In genomic region chr1:23018661-23019093, GRCh38 we compare ENCODE assay signal across 9 cellular contexts. TPM values are rescaled to one million over a fixed set of nuclear protein-coding genes. Genes with fewer than 3 reads are reported as not detected.
DNase-seq lines count a peak whose midpoint lies in the region; ATAC-seq and TF ChIP-seq lines count a peak whose summit lies in the region.
"Had no signal": no experiment of that assay in that cellular context is flagged by ENCODE, and none has a peak within 500 bp of the region (broad histone marks: within the 10 kb centered on the region; RNA-seq: fewer than 3 reads in every experiment).

No MANE protein-coding gene starts in this region.

- TF ChIP-seq POLR2A in thyroid gland (IDR thresholded peaks at IDR 0.05): no peak

- H3K4me3 ChIP-seq in astrocyte of the cerebellum (ENCODE audit: low read depth, low read length): peak overlapping the region; percentile 66
- peak overlapping the region in 2 of 3 donors; percentile 27 to 99 for H3K4me3 ChIP-seq in thyroid gland (replicated peaks in 1 of 3)

- intact Hi-C loops in thyroid gland (cut with DNase I): no loop called here

- TF ChIP-seq CTCF in C4-2B (conservative IDR thresholded peaks at IDR 0.05) (no peak), astrocyte of the cerebellum (IDR thresholded peaks at IDR 0.05; ENCODE audit: low read depth, low read length, missing control alignments) (no peak), thyroid gland (IDR thresholded peaks at IDR 0.05) (no peak)

- no peaks in the 10 kb centered on the region for H3K36me3 ChIP-seq in thyroid gland

- no peaks in the 10 kb centered on the region for H3K9me3 ChIP-seq in thyroid gland

- 35 to 44% methylated on average over 10 of the region's 10 CpGs for WGBS in thyroid gland, 2 donors

- ATAC-seq in HG03439 (IDR thresholded peaks at IDR 0.05; ENCODE audit: unreplicated experiment): peak; percentile 5
- ATAC-seq in GM18868 (IDR thresholded peaks at IDR 0.05; ENCODE audit: unreplicated experiment): no peak
- no peak for ATAC-seq in HG02852 (IDR thresholded peaks at IDR 0.05; ENCODE audit: unreplicated experiment)

- peaks cover 5 to 16% of the 10 kb centered on the region in 2 donors for H3K4me1 ChIP-seq in thyroid gland

- peak overlapping the region; percentile 98 for H3K27ac ChIP-seq in C4-2B
- peak overlapping the region; percentile 28 to 96 (median 51) for H3K27ac ChIP-seq in thyroid gland

- no peak for DNase-seq in astrocyte of the cerebellum (ENCODE audit: low read depth)
- DNase-seq in left kidney (ENCODE audit: low read depth, low spot score): peak; percentile 51
- DNase-seq in thyroid gland: no peak
- DNase-seq in anterior cingulate cortex (lab: John Stamatoyannopoulos, UW): no peak

- no peaks in the 10 kb centered on the region for H3K27me3 ChIP-seq in thyroid gland

- in situ Hi-C loops in astrocyte of the cerebellum (cut with HindIII; ENCODE audit: low sequenced_read_pairs): no loop called here

RNA-seq across cellular contexts. Expression of gene KDM1A, which starts 0.6 kb away (rescaled TPM):
- total RNA-seq in thyroid gland: 10 to 100 TPM; 56.2 to 70.0 (median 65.2) TPM

RNA-seq across cellular contexts. Expression of gene TEX46, which starts 3.0 kb away (rescaled TPM):
- not detected for total RNA-seq in thyroid gland
- total RNA-seq: HT1080 had no signal

RNA-seq across cellular contexts. Expression of gene LACTBL1, which starts 46.0 kb away (rescaled TPM):
- total RNA-seq in thyroid gland: not detected
- total RNA-seq: HT1080 had no signal
